Comparison of ENCODE assay signal across 1 cellular context in the genomic region with DNA sequence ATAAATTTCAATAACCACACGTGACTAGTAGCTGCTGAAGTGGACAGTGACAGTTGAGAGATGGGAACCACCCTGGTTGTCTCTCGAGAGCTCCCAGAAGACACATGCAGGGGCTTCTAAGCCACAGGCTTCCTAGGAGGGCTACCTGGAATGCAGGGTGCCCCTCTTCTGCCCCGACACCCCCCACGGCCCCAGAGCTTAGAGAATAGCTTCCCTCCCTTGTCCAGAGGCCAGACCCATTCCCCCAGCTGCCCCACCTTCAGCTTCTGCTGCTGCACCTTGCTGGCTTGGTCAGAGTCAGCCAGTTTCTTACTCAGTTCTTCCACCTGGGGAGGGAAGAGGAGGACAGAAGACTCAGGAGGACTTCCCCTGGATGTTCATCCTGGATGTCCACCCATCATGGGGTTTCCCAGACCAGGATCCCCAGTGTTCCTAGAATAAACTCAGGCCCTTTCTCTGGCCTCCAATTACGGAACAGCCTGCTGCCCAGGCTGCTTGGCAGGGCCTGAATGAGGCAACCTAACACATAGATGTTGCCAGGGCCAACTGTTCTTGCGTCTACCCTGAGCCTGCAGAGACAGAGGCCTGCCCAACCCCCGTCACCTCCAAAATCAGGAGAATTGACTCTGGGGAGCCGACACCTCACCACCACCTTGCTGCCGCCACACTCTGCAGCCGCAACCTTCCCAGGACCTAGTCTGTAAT.
TF ChIP-seq lines count a peak whose summit lies in the region.

No MANE protein-coding gene starts in this region.

TF ChIP-seq in H1, 55 proteins besides CTCF, POLR2A, EP300 and RAD21:
- TF ChIP-seq TAF1 (IDR thresholded peaks at IDR 0.05; ENCODE audit: low read depth, low read length) (no peak), POLR2AphosphoS5 (IDR thresholded peaks at IDR 0.05; ENCODE audit: low read depth, low read length) (peak; percentile 39; the same call in 1 of the 2 replicates)
